14 cellular contexts compared by ENCODE assay signal in the genomic region with DNA sequence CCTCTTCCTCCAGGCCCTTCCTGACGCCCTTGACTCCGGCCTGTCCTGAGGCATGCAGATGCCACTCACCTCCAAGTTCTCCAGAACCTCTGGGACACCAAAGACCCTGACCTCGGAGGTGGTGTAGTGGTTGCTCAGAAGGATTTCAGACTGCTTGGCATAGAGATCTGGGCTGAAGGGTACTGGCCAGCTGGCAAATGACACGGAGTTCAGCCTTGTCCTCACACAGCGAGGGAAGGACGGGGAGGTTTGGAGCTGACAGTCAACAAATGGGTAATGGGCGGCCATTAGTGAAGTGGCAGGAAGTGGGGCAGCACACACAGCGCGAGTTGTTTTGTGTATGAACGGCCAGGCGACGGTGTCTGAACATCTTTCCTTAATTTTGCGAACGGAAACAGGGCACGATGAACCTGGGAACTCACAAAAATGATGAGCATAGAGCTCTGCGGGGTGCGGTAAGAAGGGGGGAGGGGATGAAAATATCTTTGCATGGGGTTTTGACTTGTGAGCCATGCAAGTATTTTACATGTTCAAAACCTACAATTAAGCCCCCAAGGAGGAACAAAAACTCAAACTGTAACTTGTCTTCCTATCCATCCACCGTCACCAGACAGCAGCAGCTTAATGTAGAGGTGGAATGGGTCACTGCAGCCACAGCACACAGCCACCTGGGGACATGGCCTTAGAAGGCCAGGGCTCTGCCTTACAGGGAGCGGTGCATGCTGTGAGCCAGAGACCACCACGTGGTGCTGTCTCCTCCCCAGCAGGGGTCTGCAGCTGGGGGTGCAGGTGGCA. TPM values are rescaled to one million over a fixed set of nuclear protein-coding genes. Genes with fewer than 3 reads are reported as not detected.
DNase-seq lines count a peak whose midpoint lies in the region; ATAC-seq, FAIRE-seq and TF ChIP-seq lines count a peak whose summit lies in the region.
"Had no signal": no experiment of that assay in that cellular context is flagged by ENCODE, and none has a peak within 500 bp of the region (broad histone marks: within the 10 kb centered on the region; RNA-seq: fewer than 3 reads in every experiment).

No MANE protein-coding gene starts in this region.

- in situ Hi-C loops in GM12878 (cut with MboI), result no loop called here

- no peaks in the 10 kb centered on the region for H3K36me3 ChIP-seq in GM12878 (ENCODE audit: control insufficient read depth in 2 of 2, insufficient read depth in 2 of 2, low read length in 1 of 2)
- H3K36me3 ChIP-seq in sigmoid colon, result no peaks in the 10 kb centered on the region
- H3K36me3 ChIP-seq: right atrium auricular region had no signal

- intact Hi-C loops in GM12878 (cut with micrococcal nuclease; ENCODE audit: unreplicated experiment), result no loop called here
- intact Hi-C loops in sigmoid colon (cut with DNase I), result no loop called here

- SMC1A ChIA-PET in GM12878 (lab: Charles Lee; ENCODE audit: uncharacterized antibody, unreplicated experiment), result interaction anchor here (1.1 to 8.4 kb wide), 2 partner anchors 12 to 17 kb away, joined by 3 to 103 read pairs; no protein-coding TSS in a partner anchor

- no peak for TF ChIP-seq POLR2A in GM12891 (IDR thresholded peaks at IDR 0.05; ENCODE audit: low read depth, low read length)
- peak; percentile 46; the same call in 1 of the 2 replicates for TF ChIP-seq POLR2A in GM12878 (IDR thresholded peaks at IDR 0.05; ENCODE audit: low read depth, low read length)
- TF ChIP-seq POLR2A in sigmoid colon (IDR thresholded peaks at IDR 0.05), result no peak

- TF ChIP-seq CTCF in GM12878 (IDR thresholded peaks at IDR 0.05 in 2 of 3, conservative IDR thresholded peaks at IDR 0.05 in 1 of 3; ENCODE audit: control insufficient read depth in 2 of 3, extremely low read depth in 1 of 3, insufficient read depth in 1 of 3, low read depth in 3 of 3, low read length in 3 of 3) (no peak), sigmoid colon (IDR thresholded peaks at IDR 0.05) (no peak)

- WGBS in GM12878 (ENCODE audit: insufficient coverage, insufficient replicate concordance, low lambda C conversion rate, missing lambda C conversion rate), result 19% methylated on average over 20 of the region's 20 CpGs
- 83 to 92% methylated on average over 20 of the region's 20 CpGs for WGBS in sigmoid colon, 2 donors

- H3K27ac ChIP-seq in GM12878 (ENCODE audit: control insufficient read depth, insufficient read depth) (peak overlapping the region; percentile 75), sigmoid colon (peak overlapping the region in 3 of 4 donors; percentile 74 to 75 (median 75))

- TF ChIP-seq EP300 in GM12878 (IDR thresholded peaks at IDR 0.05; ENCODE audit: borderline replicate concordance in 1 of 2, control insufficient read depth in 1 of 2, low read depth in 2 of 2, low read length in 2 of 2), result no peak
- no peak for TF ChIP-seq EP300 in sigmoid colon (IDR thresholded peaks at IDR 0.05)

- no TSS peak for BruUV-seq in GM12878 (replicated peaks; lab: Mats Ljungman, UMichigan)

- peaks cover 50% of the 10 kb centered on the region for H3K4me1 ChIP-seq in GM12878 (ENCODE audit: control insufficient read depth, insufficient read depth, low read length)
- H3K4me1 ChIP-seq in sigmoid colon, result peaks cover 0 to 11% (median 7%) of the 10 kb centered on the region in 4 donors
- H3K4me1 ChIP-seq: Caco-2 had no signal

- 0 out of 2 replicates have a peak overlapping the region, but pooled peaks have one; percentile 45 for H3K9ac ChIP-seq in GM12878 (ENCODE audit: control insufficient read depth, insufficient read depth, low read length)

- RAD21 ChIA-PET in GM12878 (lab: Charles Lee; ENCODE audit: unreplicated experiment), result interaction anchor here (0.8 to 2.2 kb wide), 2 partner anchors 14 to 17 kb away, joined by 5 to 6 read pairs; no protein-coding TSS in a partner anchor

- CTCF ChIA-PET in GM12878 (lab: Yijun Ruan, JAX), result interaction anchor here (1.1 to 14.3 kb wide), 5 partner anchors 11 to 99 kb away, joined by 3 to 271 read pairs (median 6); partner anchors contain the start of gene RPL32

- H3K27me3 ChIP-seq in GM12878 (replicated peaks in 1 of 2; ENCODE audit: control insufficient read depth in 2 of 2, insufficient read depth in 2 of 2, low read length in 1 of 2), result no peaks in the 10 kb centered on the region
- no peaks in the 10 kb centered on the region for H3K27me3 ChIP-seq in sigmoid colon
- H3K27me3 ChIP-seq: right atrium auricular region had no signal

- FAIRE-seq in GM12891 (lab: Jason Lieb, UNC) (peak; percentile 83), GM12878 (lab: Jason Lieb, UNC) (no peak)
- FAIRE-seq: keratinocyte had no signal

- H2AFZ ChIP-seq in GM12878 (ENCODE audit: control insufficient read depth, low read depth, low read length), result peak overlapping the region; percentile 71

- peak; percentile 36 for ATAC-seq in HG02623 (IDR thresholded peaks at IDR 0.05; ENCODE audit: unreplicated experiment)
- ATAC-seq in GM12878, result peak; percentile 50
- ATAC-seq in GM19328 (IDR thresholded peaks at IDR 0.05; ENCODE audit: unreplicated experiment), result no peak

- no peaks in the 10 kb centered on the region for H3K79me2 ChIP-seq in GM12878 (ENCODE audit: control insufficient read depth, insufficient read depth, low read length)

- no peak for DNase-seq in GM12891 (ENCODE audit: insufficient read length, low spot score)
- no peak for DNase-seq in GM12878 (ENCODE audit: low read depth, low spot score)
- no peak for DNase-seq in sigmoid colon
- no peak for DNase-seq in retina
- DNase-seq in NAMALWA (ENCODE audit: low spot score), result no peak
- DNase-seq: activated effector memory CD4-positive, alpha-beta T cell treated with Interleukin-2 at 50 U/mL for 16 hours; Caco-2; endodermal cell; NCI-H2081; stimulated activated CD4-positive, alpha-beta T cell treated with anti-CD3 and anti-CD28 coated beads, Interleukin-1b, Interleukin-23, amount 100 ng/mL, for 48 hours had no signal

- H3K4me2 ChIP-seq in GM12878 (ENCODE audit: control insufficient read depth, insufficient read depth), result peak overlapping the region; percentile 90

- H3K9me3 ChIP-seq in GM12878 (replicated peaks; ENCODE audit: control insufficient read depth, insufficient read depth, low read length) (no peaks in the 10 kb centered on the region; the same call in 2 of the 3 replicates), sigmoid colon (no peaks in the 10 kb centered on the region)
- H3K9me3 ChIP-seq: Caco-2, right atrium auricular region had no signal

- 0 out of 2 replicates have a peak overlapping the region, but pooled peaks have one; percentile 11 for H3K4me3 ChIP-seq in GM12878
- no peak overlapping the region for H3K4me3 ChIP-seq in sigmoid colon
- H3K4me3 ChIP-seq: right atrium auricular region had no signal

- no peaks in the 10 kb centered on the region for H4K20me1 ChIP-seq in GM12878 (ENCODE audit: control insufficient read depth, insufficient read depth)

- POLR2A ChIA-PET in GM12878 (lab: Charles Lee), result interaction anchor here (1.6 kb wide), 1 partner anchor 9 kb away, joined by 3 read pairs; no protein-coding TSS in a partner anchor

- no peak for TF ChIP-seq RAD21 in GM12878 (IDR thresholded peaks at IDR 0.05; ENCODE audit: insufficient read depth, low read depth, low read length)

TF ChIP-seq in GM12891, 5 proteins besides CTCF, POLR2A, EP300 and RAD21:
- peak; percentile 20; the same call in 1 of the 2 replicates for TF ChIP-seq SPI1 (IDR thresholded peaks at IDR 0.05; ENCODE audit: low read depth, low read length)
- TF ChIP-seq TAF1 (IDR thresholded peaks at IDR 0.05; ENCODE audit: low read depth, low read length), result peak; percentile 45; the same call in 1 of the 2 replicates
- TF ChIP-seq POU2F2 (IDR thresholded peaks at IDR 0.05; ENCODE audit: low read depth, low read length), result no peak

TF ChIP-seq in GM12878, 131 proteins besides CTCF, POLR2A, EP300 and RAD21:
- TF ChIP-seq LARP7 (IDR thresholded peaks at IDR 0.05) (no peak), SRF (IDR thresholded peaks at IDR 0.05; ENCODE audit: low read depth in 2 of 2, low read length in 2 of 2) (0 out of 4 replicates have a peak, but pooled peaks of 1 of the 2 experiments have one; percentile 28), KDM1A (IDR thresholded peaks at IDR 0.05; ENCODE audit: borderline replicate concordance) (no peak), YY1 (IDR thresholded peaks at IDR 0.05; ENCODE audit: low read depth, low read length) (0 out of 2 replicates have a peak, but pooled peaks have one; percentile 28), RUNX3 (IDR thresholded peaks at IDR 0.05; ENCODE audit: low read length) (peak; percentile 27; the same call in 1 of the 2 replicates)

RNA-seq across cellular contexts. Expression of gene RPL32, which starts 43.6 kb away (rescaled TPM):
- polyA plus RNA-seq in GM12891 (2012; ENCODE audit: low read depth, missing spikeins), result 5,644 TPM
- total RNA-seq in GM12878 (2013; cell fraction: nucleolus; rRNA removed), result 220 and 242 TPM in 2 replicates
- total RNA-seq in GM12878 (2014; rRNA removed) (2,707 and 2,818 TPM in 2 replicates), GM12878 (2014; rRNA removed; fragmentation: Illumina TruSeq; extraction: Trizol) (3,926 and 3,952 TPM in 2 replicates), GM12878 (2021) (2,298 and 2,376 TPM in 2 replicates), sigmoid colon (1,000 to 10,000 TPM in 2 of 4 donors, 100 to 1,000 TPM in 2; 920 to 2,637 (median 1,036) TPM)
- polyA plus RNA-seq in GM12878 (2011; ENCODE audit: low read depth), result 3,831 TPM
- polyA plus RNA-seq in GM12878 (2011; rRNA removed) (3,443 and 3,447 TPM in 2 replicates), GM12878 (2014; fragmentation: Illumina TruSeq; extraction: Trizol) (5,147 and 5,597 TPM in 2 replicates), GM12878 (2014; fragmentation: Nextera tagmentation; extraction: Ambion mirVana) (1,000 to 10,000 TPM; 3,252 to 3,662 TPM), GM12878 (2014; rRNA removed) (4,075 and 4,194 TPM in 2 replicates), GM12878 (2016; fragmentation: Nextera tagmentation; extraction: Ambion mirVana) (1,000 to 10,000 TPM; 1,533 to 1,667 TPM), sigmoid colon (1,000 to 10,000 TPM; 1,772 to 3,640 (median 2,133) TPM)
- 2,094 and 3,074 TPM in 2 replicates for polyA plus RNA-seq in GM12878 (2011; cell fraction: cytosol; rRNA removed)
- 755 and 1,231 TPM in 2 replicates for polyA plus RNA-seq in GM12878 (2011; cell fraction: nucleus; rRNA removed)
- 5,378 and 5,555 TPM in 2 replicates for polyA plus RNA-seq in GM12878 (2012)
- 1,701 and 1,707 TPM in 2 replicates for polyA minus RNA-seq in GM12878 (2011; rRNA and poly(A)+ RNA removed)
- 779 and 848 TPM in 2 replicates for polyA minus RNA-seq in GM12878 (2011; cell fraction: cytosol; rRNA and poly(A)+ RNA removed)
- polyA minus RNA-seq in GM12878 (2011; cell fraction: nucleus; rRNA and poly(A)+ RNA removed), result 190 and 283 TPM in 2 replicates
